In genomic region chr2:62663920-62664319, GRCh38 we compare ENCODE assay signal across 16 cellular contexts. TPM values are rescaled to one million over a fixed set of nuclear protein-coding genes. Genes with fewer than 3 reads are reported as not detected.
DNase-seq lines count a peak whose midpoint lies in the region; ATAC-seq and TF ChIP-seq lines count a peak whose summit lies in the region.
"Had no signal": no experiment of that assay in that cellular context is flagged by ENCODE, and none has a peak within 500 bp of the region (broad histone marks: within the 10 kb centered on the region; RNA-seq: fewer than 3 reads in every experiment).

No MANE protein-coding gene starts in this region.

- TF ChIP-seq POLR2A in stomach (IDR thresholded peaks at IDR 0.05), result no peak

- no peaks in the 10 kb centered on the region for H3K9me3 Mint-ChIP-seq in MCF 10A (ENCODE audit: unreplicated experiment)
- H3K9me3 Mint-ChIP-seq in activated T-cell treated with anti-CD3 and anti-CD28 coated beads, Interleukin-2, amount 50 U/mL, for 72 hours, result no peaks in the 10 kb centered on the region
- H3K9me3 Mint-ChIP-seq: T-helper 2 cell treated with Interferon-gamma antibody and Interleukin-4, amounts not matched to agents 5 μg/mL and 100 μg/mL, for 36 hours had no signal

- no peaks in the 10 kb centered on the region for H3K36me3 Mint-ChIP-seq in MCF 10A (ENCODE audit: insufficient read depth, unreplicated experiment)
- no peaks in the 10 kb centered on the region for H3K36me3 Mint-ChIP-seq in activated T-cell treated with anti-CD3 and anti-CD28 coated beads, Interleukin-2, amount 50 U/mL, for 72 hours (ENCODE audit: insufficient read depth in 2 of 2)

- peak overlapping the region; percentile 9 for H3K4me3 Mint-ChIP-seq in MCF 10A (ENCODE audit: unreplicated experiment)
- H3K4me3 Mint-ChIP-seq in activated T-cell treated with anti-CD3 and anti-CD28 coated beads, Interleukin-2, amount 50 U/mL, for 72 hours, result no peak overlapping the region
- H3K4me3 Mint-ChIP-seq: T-helper 2 cell treated with Interferon-gamma antibody and Interleukin-4, amounts not matched to agents 5 μg/mL and 100 μg/mL, for 36 hours had no signal

- CTCF ChIA-PET in HEK293 (lab: Yijun Ruan, JAX), result interaction anchor here (0.6 to 1.6 kb wide), 4 partner anchors 111 to 1091 kb away, joined by 3 to 4 read pairs (median 4); no protein-coding TSS in a partner anchor
- CTCF ChIA-PET in MCF 10A (lab: Yijun Ruan, JAX), result interaction anchor here (0.5 to 2.6 kb wide), 5 partner anchors 9 to 207 kb away, joined by 3 to 8 read pairs (median 4); no protein-coding TSS in a partner anchor
- CTCF ChIA-PET in RWPE1 (lab: Yijun Ruan, JAX), result no interaction called here

- H3K9me3 ChIP-seq in HEK293 (ENCODE audit: control insufficient read depth, insufficient read depth, low read depth, low read length) (no peaks in the 10 kb centered on the region), mesodermal cell (ENCODE audit: control insufficient read depth, low read length) (no peaks in the 10 kb centered on the region), stomach (no peaks in the 10 kb centered on the region)

- BruUV-seq in MCF 10A (replicated peaks; lab: Mats Ljungman, UMichigan), result no TSS peak

- TF ChIP-seq CTCF in HEK293 (tag by site-specific recombination; IDR thresholded peaks at IDR 0.05), result no peak
- no peak for TF ChIP-seq CTCF in MCF 10A (IDR thresholded peaks at IDR 0.05; ENCODE audit: unreplicated experiment)
- TF ChIP-seq CTCF in stomach (IDR thresholded peaks at IDR 0.05), result no peak
- TF ChIP-seq CTCF in RWPE1 (conservative IDR thresholded peaks at IDR 0.05; ENCODE audit: low read depth), result no peak

- TF ChIP-seq EP300 in stomach (IDR thresholded peaks at IDR 0.05), result no peak

- ATAC-seq in GM18861 (IDR thresholded peaks at IDR 0.05; ENCODE audit: unreplicated experiment) (no peak), GM21737 (IDR thresholded peaks at IDR 0.05; ENCODE audit: unreplicated experiment) (no peak)
- no peak for ATAC-seq in activated T-cell treated with anti-CD3 and anti-CD28 coated beads, Interleukin-2, amount 50 U/mL, for 72 hours (replicated peaks in 1 of 2)
- ATAC-seq: esophagus mucosa; stimulated activated naive CD8-positive, alpha-beta T cell treated with anti-CD3 and anti-CD28 coated beads, Interleukin-15, Interleukin-2, amounts not matched to agents 100 U/mL and 50 U/mL, for 24 hours had no signal

- H3K4me1 ChIP-seq in HEK293 (ENCODE audit: control insufficient read depth, insufficient read depth, low read length), result peaks cover 14% of the 10 kb centered on the region
- peaks cover 23% of the 10 kb centered on the region for H3K4me1 ChIP-seq in mesodermal cell (ENCODE audit: control insufficient read depth, insufficient read depth, low read length, poor library complexity, severe bottlenecking)
- peaks cover 0 to 61% (median 32%) of the 10 kb centered on the region in 4 donors for H3K4me1 ChIP-seq in stomach

- no peaks in the 10 kb centered on the region for H3K27me3 ChIP-seq in stomach

- H3K36me3 ChIP-seq in HEK293 (ENCODE audit: control insufficient read depth in 2 of 2, insufficient read depth in 1 of 2, low read length in 2 of 2) (no peaks in the 10 kb centered on the region), mesodermal cell (ENCODE audit: control insufficient read depth, insufficient read depth, low read length) (no peaks in the 10 kb centered on the region), stomach (no peaks in the 10 kb centered on the region)

- DNase-seq in MCF 10A (ENCODE audit: unreplicated experiment) (no peak), stomach (no peak), RWPE1 (ENCODE audit: low spot score) (no peak)
- DNase-seq in activated T-cell treated with anti-CD3 and anti-CD28 coated beads, Interleukin-2, amount 50 U/mL, for 72 hours, result no peak
- DNase-seq: activated naive CD4-positive, alpha-beta T cell treated with Interleukin-2 at 50 U/mL for 16 hours; Calu3; NCI-H1694 treated with DMSO at 0.1 percent for 48 hours; NCI-H345; SHP77; stimulated activated naive CD8-positive, alpha-beta T cell treated with anti-CD3 and anti-CD28 coated beads, Interleukin-15, Interleukin-2, amounts not matched to agents 100 U/mL and 50 U/mL, for 24 hours had no signal

- POLR2A ChIA-PET in HEK293 (lab: Yijun Ruan, JAX), result no interaction called here
- POLR2A ChIA-PET in MCF 10A (lab: Yijun Ruan, JAX), result interaction anchor here (0.7 to 2.9 kb wide), 16 partner anchors 10 to 207 kb away, joined by 3 to 35 read pairs (median 6); partner anchors contain the start of genes EHBP1 and TMEM17
- POLR2A ChIA-PET in RWPE1 (lab: Yijun Ruan, JAX; ENCODE audit: low non-redundant PET), result no interaction called here

- intact Hi-C loops in MCF 10A (cut with micrococcal nuclease), result loop anchor here (5.0 kb wide), 1 partner anchor 157 kb away; the partner anchor contains the start of gene TMEM17
- intact Hi-C loops in stomach (cut with DNase I; ENCODE audit: low total_unique reads), result no loop called here

- no peaks in the 10 kb centered on the region for H3K27me3 Mint-ChIP-seq in MCF 10A (ENCODE audit: insufficient read depth, unreplicated experiment)
- H3K27me3 Mint-ChIP-seq in activated T-cell treated with anti-CD3 and anti-CD28 coated beads, Interleukin-2, amount 50 U/mL, for 72 hours (ENCODE audit: low read depth), result no peaks in the 10 kb centered on the region

- H3K27ac ChIP-seq in HEK293 (ENCODE audit: extremely low read depth, low read depth, low read length) (no peak overlapping the region), mesodermal cell (ENCODE audit: low read depth, low read length, severe bottlenecking) (peak overlapping the region; percentile 2), stomach (peak overlapping the region in 4 of 5 donors; percentile 22 to 60 (median 48)), RWPE1 (no peak overlapping the region)

- H3K4me1 Mint-ChIP-seq in MCF 10A (ENCODE audit: insufficient read depth, unreplicated experiment), result peaks cover 58% of the 10 kb centered on the region
- H3K4me1 Mint-ChIP-seq in activated T-cell treated with anti-CD3 and anti-CD28 coated beads, Interleukin-2, amount 50 U/mL, for 72 hours (ENCODE audit: low read depth), result peaks cover 5% of the 10 kb centered on the region

- H3K4me3 ChIP-seq in HEK293 (ENCODE audit: low read depth, low read length), result no peak overlapping the region
- no peak overlapping the region for H3K4me3 ChIP-seq in mesodermal cell (ENCODE audit: extremely low read depth, insufficient read depth, low read length, poor library complexity, severe bottlenecking)
- H3K4me3 ChIP-seq in stomach, result no peak overlapping the region

- peak overlapping the region; percentile 97 for H3K27ac Mint-ChIP-seq in MCF 10A (ENCODE audit: low read depth, unreplicated experiment)
- no peak overlapping the region for H3K27ac Mint-ChIP-seq in activated T-cell treated with anti-CD3 and anti-CD28 coated beads, Interleukin-2, amount 50 U/mL, for 72 hours
- H3K27ac Mint-ChIP-seq: T-helper 2 cell treated with Interferon-gamma antibody and Interleukin-4, amounts not matched to agents 5 μg/mL and 100 μg/mL, for 36 hours had no signal

TF ChIP-seq in HEK293, 187 proteins besides CTCF, POLR2A, EP300 and RAD21:
- TF ChIP-seq ZNF776 (tag by site-specific recombination; IDR thresholded peaks at IDR 0.05; ENCODE audit: borderline replicate concordance) (no peak), ZNF596 (tag by site-specific recombination; IDR thresholded peaks at IDR 0.05) (peak; percentile 95), ZNF366 (tag by site-specific recombination; conservative IDR thresholded peaks at IDR 0.05) (0 out of 2 replicates have a peak, but pooled peaks have one; percentile 36)
TF ChIP-seq in HEK293: peak in this region for 2.

RNA-seq across cellular contexts. Expression of gene EHBP1, which starts 41.6 kb away (rescaled TPM):
- 62.1 and 81.2 TPM in 2 replicates for total RNA-seq in MCF 10A (2022)
- 17.0 TPM for polyA plus RNA-seq in mesodermal cell (2013, experiment 1 of 2)
- polyA plus RNA-seq in mesodermal cell (2013, experiment 2 of 2), result 24.4 TPM
- total RNA-seq in stomach, result 100 to 1,000 TPM in 3 of 5 donors, 10 to 100 TPM in 2; 18.0 to 142 (median 107) TPM
- 10 to 100 TPM; 10.2 to 23.1 (median 17.6) TPM for polyA plus RNA-seq in stomach
- 10 to 100 TPM; 28.8 to 32.0 TPM for total RNA-seq in activated T-cell treated with anti-CD3 and anti-CD28 coated beads, Interleukin-2, amount 50 U/mL, for 72 hours

Comparison
In these comparisons a context has a peak if more than half of its experiments do, and no peak if none do; other contexts are left out.
1. H3K27ac ChIP-seq: peak in mesodermal cell (single experiment) and stomach (4 of 5); none in HEK293 (single experiment) and RWPE1 (single experiment).